Comparison of ENCODE assay signal across 1 cellular context in the genomic region with DNA sequence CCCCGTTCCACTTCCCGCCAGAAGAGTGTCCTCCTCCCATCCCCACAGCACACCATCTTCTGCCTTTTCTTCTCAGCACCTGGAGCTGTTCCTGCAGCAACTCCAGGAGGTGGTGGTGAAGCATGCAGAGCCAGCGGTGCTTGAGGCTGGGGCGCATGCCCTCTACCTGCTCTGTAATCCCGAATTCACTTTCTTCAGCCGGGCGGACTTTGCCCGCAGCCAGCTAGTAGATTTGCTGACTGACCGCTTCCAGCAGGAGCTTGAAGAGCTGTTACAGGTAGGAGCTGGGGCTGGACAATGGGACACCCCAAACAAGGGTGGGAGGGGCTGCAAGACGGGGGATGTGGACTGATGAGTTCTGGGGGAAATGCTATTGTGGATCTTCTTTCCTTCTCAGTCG.
A peak's percentile ranks its signal among the peaks of the same experiment; 100 is the strongest.
TF ChIP-seq lines count a peak whose summit lies in the region.

No MANE protein-coding gene starts in this region.

TF ChIP-seq in HepG2, 621 proteins besides CTCF, POLR2A, EP300 and RAD21:
- 0 out of 2 replicates have a peak, but pooled peaks have one; percentile 39 for TF ChIP-seq HNF4G (IDR thresholded peaks at IDR 0.05; ENCODE audit: borderline replicate concordance, low read depth, low read length)
- peak; percentile 53; the same call in 1 of the 2 replicates for TF ChIP-seq HNF4G (CRISPR knock-in tag; IDR thresholded peaks at IDR 0.05; ENCODE audit: borderline replicate concordance, low read depth)
- peak; percentile 56; the same call in 1 of the 2 replicates for TF ChIP-seq HNF4A (CRISPR knock-in tag; IDR thresholded peaks at IDR 0.05)
- TF ChIP-seq MAFK (conservative IDR thresholded peaks at IDR 0.05 in 1 of 2, IDR thresholded peaks at IDR 0.05 in 1 of 2; ENCODE audit: low read length in 2 of 2): 0 out of 4 replicates have a peak, but pooled peaks have one; percentile 3 to 6
- TF ChIP-seq NCOR1 (IDR thresholded peaks at IDR 0.05; ENCODE audit: borderline replicate concordance, low read length): no peak
- TF ChIP-seq, protein P1, sequence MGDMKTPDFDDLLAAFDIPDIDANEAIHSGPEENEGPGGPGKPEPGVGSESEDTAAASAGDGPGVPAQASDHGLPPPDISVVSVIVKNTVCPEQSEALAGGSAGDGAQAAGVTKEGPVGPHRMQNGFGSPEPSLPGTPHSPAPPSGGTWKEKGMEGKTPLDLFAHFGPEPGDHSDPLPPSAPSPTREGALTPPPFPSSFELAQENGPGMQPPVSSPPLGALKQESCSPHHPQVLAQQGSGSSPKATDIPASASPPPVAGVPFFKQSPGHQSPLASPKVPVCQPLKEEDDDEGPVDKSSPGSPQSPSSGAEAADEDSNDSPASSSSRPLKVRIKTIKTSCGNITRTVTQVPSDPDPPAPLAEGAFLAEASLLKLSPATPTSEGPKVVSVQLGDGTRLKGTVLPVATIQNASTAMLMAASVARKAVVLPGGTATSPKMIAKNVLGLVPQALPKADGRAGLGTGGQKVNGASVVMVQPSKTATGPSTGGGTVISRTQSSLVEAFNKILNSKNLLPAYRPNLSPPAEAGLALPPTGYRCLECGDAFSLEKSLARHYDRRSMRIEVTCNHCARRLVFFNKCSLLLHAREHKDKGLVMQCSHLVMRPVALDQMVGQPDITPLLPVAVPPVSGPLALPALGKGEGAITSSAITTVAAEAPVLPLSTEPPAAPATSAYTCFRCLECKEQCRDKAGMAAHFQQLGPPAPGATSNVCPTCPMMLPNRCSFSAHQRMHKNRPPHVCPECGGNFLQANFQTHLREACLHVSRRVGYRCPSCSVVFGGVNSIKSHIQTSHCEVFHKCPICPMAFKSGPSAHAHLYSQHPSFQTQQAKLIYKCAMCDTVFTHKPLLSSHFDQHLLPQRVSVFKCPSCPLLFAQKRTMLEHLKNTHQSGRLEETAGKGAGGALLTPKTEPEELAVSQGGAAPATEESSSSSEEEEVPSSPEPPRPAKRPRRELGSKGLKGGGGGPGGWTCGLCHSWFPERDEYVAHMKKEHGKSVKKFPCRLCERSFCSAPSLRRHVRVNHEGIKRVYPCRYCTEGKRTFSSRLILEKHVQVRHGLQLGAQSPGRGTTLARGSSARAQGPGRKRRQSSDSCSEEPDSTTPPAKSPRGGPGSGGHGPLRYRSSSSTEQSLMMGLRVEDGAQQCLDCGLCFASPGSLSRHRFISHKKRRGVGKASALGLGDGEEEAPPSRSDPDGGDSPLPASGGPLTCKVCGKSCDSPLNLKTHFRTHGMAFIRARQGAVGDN (CRISPR knock-in tag; IDR thresholded peaks at IDR 0.05): 0 out of 2 replicates have a peak, but pooled peaks have one; percentile 10
